Comparison of ENCODE assay signal across 10 cellular contexts in the genomic region with DNA sequence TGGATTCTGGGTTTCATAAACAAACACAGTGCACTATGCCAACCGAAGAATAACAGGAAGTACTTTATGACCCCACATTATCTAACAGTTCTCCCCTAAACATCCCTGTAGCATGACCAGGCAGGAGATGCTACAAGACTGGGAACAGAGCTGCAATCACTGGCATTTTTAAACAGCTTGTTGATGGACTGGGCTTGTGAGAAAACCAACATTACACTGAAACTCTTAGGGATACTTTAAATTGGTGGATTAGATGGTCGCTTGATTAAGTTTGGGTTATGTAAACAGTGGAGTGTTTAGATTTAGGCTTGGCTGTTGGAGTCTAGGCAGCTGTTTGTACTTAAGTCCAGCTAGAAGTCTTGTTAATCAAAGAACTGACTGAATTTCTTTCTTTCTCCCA.
DNase-seq lines count a peak whose midpoint lies in the region; ATAC-seq and TF ChIP-seq lines count a peak whose summit lies in the region.
"Had no signal": no experiment of that assay in that cellular context is flagged by ENCODE, and none has a peak within 500 bp of the region (broad histone marks: within the 10 kb centered on the region; RNA-seq: fewer than 3 reads in every experiment).

No MANE protein-coding gene starts in this region.

- intact Hi-C loops in sciatic nerve (cut with DNase I): no loop called here

- no peaks in the 10 kb centered on the region for H3K27me3 ChIP-seq in fibroblast of lung (ENCODE audit: control insufficient read depth, insufficient read depth, low read length)

- H3K27ac ChIP-seq in fibroblast of lung (ENCODE audit: insufficient read depth, low read length): peak overlapping the region; percentile 82
- H3K27ac ChIP-seq: thoracic aorta had no signal

- H3K36me3 ChIP-seq in fibroblast of lung (ENCODE audit: control insufficient read depth, insufficient read depth, low read length): no peaks in the 10 kb centered on the region
- H3K36me3 ChIP-seq: thoracic aorta had no signal

- H4K20me1 ChIP-seq in fibroblast of lung (ENCODE audit: control insufficient read depth, extremely low read depth, insufficient read depth, low read length): no peaks in the 10 kb centered on the region

- H3K4me1 ChIP-seq in fibroblast of lung (ENCODE audit: control insufficient read depth, extremely low read depth, insufficient read depth, low read length): peaks cover 2% of the 10 kb centered on the region

- DNase-seq in GM03348 (ENCODE audit: low spot score): peak; percentile 5
- peak; percentile 84 for DNase-seq in NCI-H748 treated with DMSO at 0.1 percent for 48 hours (lab: John Stamatoyannopoulos, UW)
- DNase-seq in fibroblast of lung (ENCODE audit: low read depth in 2 of 2): peak; percentile 92
- no peak for DNase-seq in sciatic nerve (ENCODE audit: low spot score)
- DNase-seq in activated CD8-positive, alpha-beta memory T cell treated with anti-CD3 and anti-CD28 coated beads, Interleukin-2, amount 50 U/mL, for 4 hours: no peak
- DNase-seq in NCI-H146 (lab: John Stamatoyannopoulos, UW): no peak
- DNase-seq: activated naive CD4-positive, alpha-beta T cell treated with anti-CD3 and anti-CD28 coated beads for 36 hours had no signal

- ATAC-seq in sciatic nerve (peak; percentile 63), GM21390 (IDR thresholded peaks at IDR 0.05; ENCODE audit: unreplicated experiment) (no peak), GM19023 (IDR thresholded peaks at IDR 0.05; ENCODE audit: unreplicated experiment) (no peak)

- H3K4me3 ChIP-seq in fibroblast of lung (replicated peaks in 1 of 4; ENCODE audit: control extremely low read depth in 1 of 4, insufficient read depth in 1 of 4, low read depth in 3 of 4, low read length in 4 of 4): peak overlapping the region in 2 of 4 experiments; percentile 61 to 73

- TF ChIP-seq CTCF in fibroblast of lung (conservative IDR thresholded peaks at IDR 0.05 in 1 of 2, IDR thresholded peaks at IDR 0.05 in 1 of 2; ENCODE audit: low read depth in 1 of 2, low read length in 2 of 2): no peak

- peak overlapping the region; percentile 73 for H3K4me2 ChIP-seq in fibroblast of lung (ENCODE audit: extremely low read depth, insufficient read depth, low read length)

- no peaks in the 10 kb centered on the region for H3K9me3 ChIP-seq in fibroblast of lung (ENCODE audit: control insufficient read depth, insufficient read depth, low read depth, low read length)
- H3K9me3 ChIP-seq: thoracic aorta had no signal

- H2AFZ ChIP-seq in fibroblast of lung (ENCODE audit: low read length): no peak overlapping the region

- H3K9ac ChIP-seq in fibroblast of lung (ENCODE audit: insufficient read depth, low read length): no peak overlapping the region

- H3K79me2 ChIP-seq in fibroblast of lung (ENCODE audit: control insufficient read depth, insufficient read depth, low read length): no peaks in the 10 kb centered on the region

Comparison
In these comparisons a context has a peak if more than half of its experiments do, and no peak if none do; other contexts are left out.
1. DNase-seq: peak in GM03348 (single experiment), NCI-H748 treated with DMSO at 0.1 percent for 48 hours (single experiment) and fibroblast of lung (2 of 2); none in sciatic nerve (single experiment), activated CD8-positive, alpha-beta memory T cell treated with anti-CD3 and anti-CD28 coated beads, Interleukin-2, amount 50 U/mL, for 4 hours (single experiment) and NCI-H146 (single experiment).